ENCODE assay signal across 10 cellular contexts in genomic region chr2:19355931-19356544, GRCh38. TPM values are rescaled to one million over a fixed set of nuclear protein-coding genes. Genes with fewer than 3 reads are reported as not detected.
DNase-seq lines count a peak whose midpoint lies in the region; ATAC-seq and TF ChIP-seq lines count a peak whose summit lies in the region.
"Had no signal": no experiment of that assay in that cellular context is flagged by ENCODE, and none has a peak within 500 bp of the region (broad histone marks: within the 10 kb centered on the region; RNA-seq: fewer than 3 reads in every experiment).

No MANE protein-coding gene starts in this region.

- no peak overlapping the region for H3K4me3 Mint-ChIP-seq in Caco-2 (ENCODE audit: unreplicated experiment)

- intact Hi-C loops in esophagus muscularis mucosa (cut with DNase I) (loop anchor here (10.0 kb wide), 1 partner anchor 699 kb away; the partner anchor contains the start of gene LAPTM4A), Caco-2 (cut with micrococcal nuclease; ENCODE audit: unreplicated experiment) (loop anchor here (5.0 kb wide), 1 partner anchor 794 kb away; the partner anchor contains the start of gene RDH14)

- H3K9me3 Mint-ChIP-seq in Caco-2 (ENCODE audit: unreplicated experiment): no peaks in the 10 kb centered on the region

- H3K4me3 ChIP-seq in GM23248 (peak overlapping the region; percentile 85), esophagus muscularis mucosa (peak overlapping the region; percentile 75 to 90 (median 84)), neural cell (ENCODE audit: low read length) (no peak overlapping the region), Caco-2 (ENCODE audit: low read depth, low read length) (no peak overlapping the region)

- H3K4me1 Mint-ChIP-seq in Caco-2 (ENCODE audit: low read depth, unreplicated experiment): no peaks in the 10 kb centered on the region

- POLR2A ChIA-PET in Caco-2 (lab: Charles Lee): no interaction called here

- in situ Hi-C loops in GM23248 (cut with MboI): loop anchor here (10.0 kb wide), 2 partner anchors 461 to 921 kb away; no protein-coding TSS in a partner anchor

- H3K27me3 ChIP-seq in GM23248 (replicated peaks; ENCODE audit: insufficient read depth): no peaks in the 10 kb centered on the region
- H3K27me3 ChIP-seq in esophagus muscularis mucosa: peaks cover 0 to 49% (median 0%) of the 10 kb centered on the region in 4 donors
- H3K27me3 ChIP-seq in neural cell (ENCODE audit: insufficient read depth, low read depth, low read length): peaks cover 100% of the 10 kb centered on the region
- no peaks in the 10 kb centered on the region for H3K27me3 ChIP-seq in Caco-2 (replicated peaks; ENCODE audit: control insufficient read depth, insufficient read depth, low read length)

- 16 to 20% methylated on average over 28 to 35 of the region's 35 CpGs for WGBS in GM23248 (ENCODE audit: low coverage in 1 of 2, low lambda C conversion rate in 2 of 2, missing lambda C conversion rate in 2 of 2), 2 experiments
- 22% methylated on average over 34 of the region's 35 CpGs for WGBS in esophagus muscularis mucosa

- peak; percentile 42 for DNase-seq in AG08396 (ENCODE audit: low spot score)
- DNase-seq in GM23248: peak; percentile 51
- peak; percentile 92 for DNase-seq in esophagus muscularis mucosa (ENCODE audit: extremely low spot score)
- DNase-seq in Caco-2: no peak
- DNase-seq in GOT3 (lab: John Stamatoyannopoulos, UW): no peak
- DNase-seq: DMS79 treated with DMSO at 0.1 percent for 48 hours, NCI-H1048 had no signal

- H3K79me2 ChIP-seq in GM23248 (ENCODE audit: insufficient read depth) (peaks cover 54% of the 10 kb centered on the region), neural cell (replicated peaks; ENCODE audit: insufficient read depth, low read length) (no peaks in the 10 kb centered on the region)

- H3K4me2 ChIP-seq in GM23248 (ENCODE audit: unreplicated experiment) (peak overlapping the region; percentile 94), neural cell (ENCODE audit: low read length) (no peak overlapping the region)

- H3K27me3 Mint-ChIP-seq in Caco-2 (ENCODE audit: insufficient read depth, unreplicated experiment): no peaks in the 10 kb centered on the region

- no peak for TF ChIP-seq POLR2A in esophagus muscularis mucosa (IDR thresholded peaks at IDR 0.05; ENCODE audit: low read depth)

- no TSS peak for BruUV-seq in Caco-2 (replicated peaks; lab: Mats Ljungman, UMichigan)

- H3K4me1 ChIP-seq in GM23248 (ENCODE audit: insufficient read depth): peaks cover 5% of the 10 kb centered on the region
- H3K4me1 ChIP-seq in esophagus muscularis mucosa: peaks cover 18 to 95% (median 88%) of the 10 kb centered on the region in 4 donors
- no peaks in the 10 kb centered on the region; the same call in 1 of the 2 replicates for H3K4me1 ChIP-seq in Caco-2

- H2AFZ ChIP-seq in GM23248 (peak overlapping the region; percentile 81), neural cell (ENCODE audit: low read depth, low read length) (no peak overlapping the region)

- no peaks in the 10 kb centered on the region for H3K36me3 Mint-ChIP-seq in Caco-2 (ENCODE audit: insufficient read depth, unreplicated experiment)

- TF ChIP-seq CTCF in esophagus muscularis mucosa (IDR thresholded peaks at IDR 0.05) (no peak), neural cell (IDR thresholded peaks at IDR 0.05; ENCODE audit: poor library complexity, severe bottlenecking) (no peak), Caco-2 (IDR thresholded peaks at IDR 0.05; ENCODE audit: insufficient read depth in 1 of 2, low read depth in 1 of 2, low read length in 1 of 2, severe bottlenecking in 1 of 2, unreplicated experiment in 1 of 2) (no peak)

- no peak for TF ChIP-seq RAD21 in neural cell (conservative IDR thresholded peaks at IDR 0.05)

- H3K9me2 ChIP-seq in GM23248 (ENCODE audit: insufficient read depth): no peaks in the 10 kb centered on the region
- H3K9me2 ChIP-seq in neural cell (ENCODE audit: insufficient read depth, low read length): no peaks in the 10 kb centered on the region

- no peaks in the 10 kb centered on the region for H3K36me3 ChIP-seq in GM23248 (ENCODE audit: low read depth)
- H3K36me3 ChIP-seq in esophagus muscularis mucosa: peaks cover 5 to 25% (median 9%) of the 10 kb centered on the region in 4 donors
- no peaks in the 10 kb centered on the region for H3K36me3 ChIP-seq in neural cell (ENCODE audit: insufficient read depth, low read length)
- no peaks in the 10 kb centered on the region for H3K36me3 ChIP-seq in Caco-2 (ENCODE audit: control insufficient read depth, insufficient read depth, low read length)

- no peak overlapping the region for H3K27ac Mint-ChIP-seq in Caco-2 (ENCODE audit: unreplicated experiment)

- CTCF ChIA-PET in Caco-2 (lab: Charles Lee): no interaction called here

- H3K9me3 ChIP-seq in GM23248 (ENCODE audit: low read depth) (no peaks in the 10 kb centered on the region), esophagus muscularis mucosa (no peaks in the 10 kb centered on the region), neural cell (ENCODE audit: low read length) (peaks cover 4% of the 10 kb centered on the region), Caco-2 (no peaks in the 10 kb centered on the region)

- peaks cover 9% of the 10 kb centered on the region; the same call in 1 of the 2 replicates for H3F3A ChIP-seq in GM23248 (ENCODE audit: insufficient read depth)
- H3F3A ChIP-seq in neural cell (ENCODE audit: insufficient read depth, low read length, poor library complexity, severe bottlenecking): no peaks in the 10 kb centered on the region

- H3K27ac ChIP-seq in GM23248 (peak overlapping the region; percentile 16), esophagus muscularis mucosa (replicated peaks in 1 of 4) (peak overlapping the region; percentile 87 to 94 (median 91)), neural cell (ENCODE audit: low read length) (no peak overlapping the region)

- ATAC-seq in HG02870 (IDR thresholded peaks at IDR 0.05; ENCODE audit: unreplicated experiment) (no peak), HG03095 (IDR thresholded peaks at IDR 0.05; ENCODE audit: unreplicated experiment) (no peak)

- TF ChIP-seq EP300 in esophagus muscularis mucosa (IDR thresholded peaks at IDR 0.05) (no peak), neural cell (conservative IDR thresholded peaks at IDR 0.05; ENCODE audit: poor library complexity, severe bottlenecking) (no peak)

- no peaks in the 10 kb centered on the region for H4K20me1 ChIP-seq in GM23248 (ENCODE audit: insufficient read depth)
- H4K20me1 ChIP-seq in neural cell (ENCODE audit: insufficient read depth): no peaks in the 10 kb centered on the region

- H3K9ac ChIP-seq in GM23248 (peak overlapping the region; percentile 71), neural cell (ENCODE audit: low read length) (no peak overlapping the region)

TF ChIP-seq in neural cell, 6 proteins besides CTCF, POLR2A, EP300 and RAD21:
- TF ChIP-seq TAF1 (IDR thresholded peaks at IDR 0.05; ENCODE audit: low read depth) (no peak), EZH2 (IDR thresholded peaks at IDR 0.05; ENCODE audit: borderline replicate concordance, insufficient read depth, low read length, poor library complexity, severe bottlenecking) (peak; percentile 17)

RNA-seq across cellular contexts. Expression of gene OSR1, which starts 2.4 kb away (rescaled TPM):
- total RNA-seq in GM23248 (2014; rRNA removed; shearing (Covaris generic)): 9.1 and 16.9 TPM in 2 replicates
- polyA plus RNA-seq in GM23248 (2016; fragmentation: Nextera tagmentation; extraction: Ambion mirVana) (21.1 and 22.7 TPM in 2 replicates), neural cell (not detected in 2 replicates)
- total RNA-seq in esophagus muscularis mucosa (10 to 100 TPM; 50.3 to 99.6 (median 74.7) TPM), Caco-2 (2022) (3.0 and 3.2 TPM in 2 replicates)
- not detected in 2 replicates for polyA minus RNA-seq in neural cell

Comparison
In these comparisons a context has a peak if more than half of its experiments do, and no peak if none do; other contexts are left out.
1. DNase-seq: peak in AG08396 (single experiment), GM23248 (single experiment) and esophagus muscularis mucosa (single experiment); none in Caco-2 (0 of 2) and GOT3 (single experiment).
2. H3K4me3 ChIP-seq: peak in GM23248 (single experiment) and esophagus muscularis mucosa (4 of 4); none in neural cell (single experiment) and Caco-2 (single experiment).